ENCODE assay signal across 9 cellular contexts in the genomic region with DNA sequence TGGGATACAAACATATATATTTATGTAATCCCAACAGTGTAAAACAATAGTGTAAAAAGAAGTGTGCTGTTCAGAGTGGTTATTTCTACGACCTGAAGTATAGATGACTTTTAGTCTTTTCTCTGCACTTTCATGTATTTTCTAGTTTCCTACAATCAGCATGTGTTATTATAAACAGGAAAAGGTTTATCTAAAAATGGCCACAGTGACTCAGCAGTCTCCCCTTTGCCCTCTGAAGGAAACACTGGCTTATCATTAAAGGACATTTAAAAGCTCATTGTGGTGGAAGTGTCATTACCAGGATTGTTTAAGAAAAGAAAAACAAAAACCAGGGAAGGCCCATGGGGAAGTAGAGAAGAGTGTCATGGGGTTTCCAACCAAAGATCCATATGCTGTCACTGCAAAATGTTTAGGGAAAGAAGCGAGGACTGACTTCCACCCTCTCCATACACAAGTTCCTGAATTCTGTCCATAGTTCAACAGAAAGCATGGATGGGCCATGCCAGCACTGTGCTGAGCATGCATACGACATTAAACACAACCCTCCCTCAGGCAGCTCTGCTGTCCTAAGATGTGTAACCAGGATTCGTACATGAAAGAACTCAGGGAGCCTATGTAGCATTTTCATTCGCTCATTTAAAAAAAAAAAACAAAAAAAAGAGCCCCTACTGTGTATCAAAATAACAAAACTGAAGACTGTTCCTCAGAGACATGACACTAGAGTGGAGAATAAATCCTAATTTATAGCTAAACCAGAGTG. TPM values are rescaled to one million over a fixed set of nuclear protein-coding genes. Genes with fewer than 3 reads are reported as not detected.
DNase-seq lines count a peak whose midpoint lies in the region; ATAC-seq, FAIRE-seq and TF ChIP-seq lines count a peak whose summit lies in the region.
"Had no signal": no experiment of that assay in that cellular context is flagged by ENCODE, and none has a peak within 500 bp of the region (broad histone marks: within the 10 kb centered on the region; RNA-seq: fewer than 3 reads in every experiment).

No MANE protein-coding gene starts in this region.

- no peak for FAIRE-seq in H54 (lab: Jason Lieb, UNC)
- FAIRE-seq: G401.6 had no signal

- peak; percentile 56 to 68 (median 59) for ATAC-seq in natural killer cell

- H3K36me3 ChIP-seq in Loucy (ENCODE audit: insufficient read depth, low read length) = no peaks in the 10 kb centered on the region; the same call in 1 of the 2 replicates

- H3F3A ChIP-seq in Loucy (ENCODE audit: low read depth) = no peaks in the 10 kb centered on the region

- peak overlapping the region; percentile 43 for H3K4me2 ChIP-seq in Loucy (ENCODE audit: low read depth, low read length, poor library complexity, severe bottlenecking)

- TF ChIP-seq CTCF in Loucy (conservative IDR thresholded peaks at IDR 0.05; ENCODE audit: low read length) (no peak), coronary artery (IDR thresholded peaks at IDR 0.05) (no peak), natural killer cell (IDR thresholded peaks at IDR 0.05) (no peak)

- peaks cover 2% of the 10 kb centered on the region for H4K20me1 ChIP-seq in Loucy (ENCODE audit: insufficient read depth, low read length, poor library complexity, severe bottlenecking)

- peaks cover 17% of the 10 kb centered on the region for H3K4me1 ChIP-seq in Loucy (ENCODE audit: insufficient read depth, low read length, poor library complexity, severe bottlenecking)

- H3K9me2 ChIP-seq in Loucy (replicated peaks; ENCODE audit: low read depth, low read length) = no peaks in the 10 kb centered on the region

- H3K36me3 Mint-ChIP-seq in activated naive CD4-positive, alpha-beta T cell treated with anti-CD3 and anti-CD28 coated beads, Interleukin-2, amount 10 ng/mL, durations not matched to agents 7 days and 5 days = peaks cover 86% of the 10 kb centered on the region
- H3K36me3 Mint-ChIP-seq in natural killer cell = peaks cover 15% of the 10 kb centered on the region

- no peak for DNase-seq in activated naive CD4-positive, alpha-beta T cell treated with anti-CD3 and anti-CD28 coated beads, Interleukin-2, amount 10 ng/mL, durations not matched to agents 7 days and 5 days
- DNase-seq in activated naive CD4-positive, alpha-beta T cell treated with anti-CD3 and anti-CD28 coated beads, Interleukin-2, amount 50 U/mL, for 16 hours = no peak
- no peak for DNase-seq in coronary artery (ENCODE audit: low spot score)
- no peak for DNase-seq in natural killer cell
- DNase-seq in NCI-H187 treated with DMSO at 0.1 percent for 48 hours (lab: John Stamatoyannopoulos, UW) = no peak
- no peak for DNase-seq in stimulated activated CD4-positive, alpha-beta T cell treated with anti-CD3 and anti-CD28 coated beads, Interleukin-12 subunit alpha, Interleukin-12 subunit beta, amount 100 ng/mL, for 4 hours
- no peak for DNase-seq in H54 (ENCODE audit: insufficient read length, low spot score)

- H3K9me3 ChIP-seq in Loucy (ENCODE audit: insufficient read depth, low read depth, low read length) = peaks cover 12% of the 10 kb centered on the region

- no peak overlapping the region for H3K4me3 ChIP-seq in Loucy (ENCODE audit: low read length, poor library complexity, severe bottlenecking)
- no peak overlapping the region for H3K4me3 ChIP-seq in coronary artery

- H3K4me3 Mint-ChIP-seq in activated naive CD4-positive, alpha-beta T cell treated with anti-CD3 and anti-CD28 coated beads, Interleukin-2, amount 10 ng/mL, durations not matched to agents 7 days and 5 days = no peak overlapping the region
- peak overlapping the region; percentile 75 for H3K4me3 Mint-ChIP-seq in natural killer cell

- H3K79me2 ChIP-seq in Loucy (ENCODE audit: insufficient read depth, low read length) = no peaks in the 10 kb centered on the region

- intact Hi-C loops in natural killer cell (cut with micrococcal nuclease) = loop anchor here (2.0 kb wide), 1 partner anchor 57 kb away; no protein-coding TSS in a partner anchor

- H3K27ac ChIP-seq in coronary artery = peak overlapping the region; percentile 39 to 74

- H3K9me3 Mint-ChIP-seq in activated naive CD4-positive, alpha-beta T cell treated with anti-CD3 and anti-CD28 coated beads, Interleukin-2, amount 10 ng/mL, durations not matched to agents 7 days and 5 days = peaks cover 39% of the 10 kb centered on the region
- peaks cover 3 to 7% of the 10 kb centered on the region in 2 donors for H3K9me3 Mint-ChIP-seq in natural killer cell

- no peak for TF ChIP-seq POLR2A in H54 (IDR thresholded peaks at IDR 0.05; ENCODE audit: low read depth, low read length)

- H2AFZ ChIP-seq in Loucy (ENCODE audit: low read length) = no peak overlapping the region

- H3K27me3 Mint-ChIP-seq in activated naive CD4-positive, alpha-beta T cell treated with anti-CD3 and anti-CD28 coated beads, Interleukin-2, amount 10 ng/mL, durations not matched to agents 7 days and 5 days = no peaks in the 10 kb centered on the region
- no peaks in the 10 kb centered on the region for H3K27me3 Mint-ChIP-seq in natural killer cell (ENCODE audit: low read depth in 2 of 2)

- H3K27ac Mint-ChIP-seq in activated naive CD4-positive, alpha-beta T cell treated with anti-CD3 and anti-CD28 coated beads, Interleukin-2, amount 10 ng/mL, durations not matched to agents 7 days and 5 days = peak overlapping the region; percentile 79
- peak overlapping the region; percentile 80 to 89 for H3K27ac Mint-ChIP-seq in natural killer cell

- H3K4me1 Mint-ChIP-seq in activated naive CD4-positive, alpha-beta T cell treated with anti-CD3 and anti-CD28 coated beads, Interleukin-2, amount 10 ng/mL, durations not matched to agents 7 days and 5 days = peaks cover 36% of the 10 kb centered on the region
- H3K4me1 Mint-ChIP-seq in natural killer cell = peaks cover 70 to 74% of the 10 kb centered on the region in 2 donors

- H3K27me3 ChIP-seq in Loucy (ENCODE audit: insufficient read depth, low read length, poor library complexity, severe bottlenecking) = no peaks in the 10 kb centered on the region

- CTCF ChIA-PET in activated naive CD4-positive, alpha-beta T cell treated with anti-CD3 and anti-CD28 coated beads, Interleukin-2, amount 10 ng/mL, durations not matched to agents 7 days and 5 days (lab: Charles Lee) = interaction anchor here (0.7 to 5.0 kb wide), 4 partner anchors 9 to 173 kb away, joined by 4 to 25 read pairs (median 4); a partner anchor contains a TSS

- no peak overlapping the region for H3K9ac ChIP-seq in Loucy (ENCODE audit: low read depth, low read length, poor library complexity, severe bottlenecking)

RNA-seq across cellular contexts. Expression of a gene that starts 10.2 kb away (rescaled TPM):
- 10 to 100 TPM; 26.1 to 33.9 (median 33.8) TPM for total RNA-seq in natural killer cell

RNA-seq across cellular contexts. Expression of a gene that starts 12.4 kb away (rescaled TPM):
- total RNA-seq in natural killer cell = 10 to 100 TPM; 60.0 to 81.7 (median 76.9) TPM

RNA-seq across cellular contexts. Expression of a gene that starts 51.0 kb away (rescaled TPM):
- 10 to 100 TPM; 28.7 to 42.0 (median 39.2) TPM for total RNA-seq in natural killer cell
